ENCODE assay signal across 1 cellular context in the genomic region with DNA sequence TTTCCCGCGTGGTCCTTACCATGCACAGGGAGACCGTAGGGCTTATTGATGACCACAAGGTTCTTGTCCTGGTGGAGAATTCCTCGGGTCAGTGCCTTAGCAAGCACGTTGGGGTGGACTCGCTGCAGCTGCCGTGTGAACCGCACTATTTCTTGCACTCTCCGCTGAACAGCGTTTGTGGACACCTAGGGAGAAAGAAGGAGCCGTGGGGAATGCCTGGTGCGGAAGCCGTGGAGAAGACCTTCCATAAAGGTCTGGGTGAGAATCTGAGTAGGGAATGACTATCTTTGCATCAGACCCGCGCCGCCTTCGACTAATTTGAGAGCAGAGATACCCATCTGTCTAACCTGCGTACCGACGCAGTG.
TF ChIP-seq lines count a peak whose summit lies in the region.

No MANE protein-coding gene starts in this region.

TF ChIP-seq in HCT116, 20 proteins besides CTCF, POLR2A, EP300 and RAD21 (continued from another document):
- TF ChIP-seq, protein P1, sequence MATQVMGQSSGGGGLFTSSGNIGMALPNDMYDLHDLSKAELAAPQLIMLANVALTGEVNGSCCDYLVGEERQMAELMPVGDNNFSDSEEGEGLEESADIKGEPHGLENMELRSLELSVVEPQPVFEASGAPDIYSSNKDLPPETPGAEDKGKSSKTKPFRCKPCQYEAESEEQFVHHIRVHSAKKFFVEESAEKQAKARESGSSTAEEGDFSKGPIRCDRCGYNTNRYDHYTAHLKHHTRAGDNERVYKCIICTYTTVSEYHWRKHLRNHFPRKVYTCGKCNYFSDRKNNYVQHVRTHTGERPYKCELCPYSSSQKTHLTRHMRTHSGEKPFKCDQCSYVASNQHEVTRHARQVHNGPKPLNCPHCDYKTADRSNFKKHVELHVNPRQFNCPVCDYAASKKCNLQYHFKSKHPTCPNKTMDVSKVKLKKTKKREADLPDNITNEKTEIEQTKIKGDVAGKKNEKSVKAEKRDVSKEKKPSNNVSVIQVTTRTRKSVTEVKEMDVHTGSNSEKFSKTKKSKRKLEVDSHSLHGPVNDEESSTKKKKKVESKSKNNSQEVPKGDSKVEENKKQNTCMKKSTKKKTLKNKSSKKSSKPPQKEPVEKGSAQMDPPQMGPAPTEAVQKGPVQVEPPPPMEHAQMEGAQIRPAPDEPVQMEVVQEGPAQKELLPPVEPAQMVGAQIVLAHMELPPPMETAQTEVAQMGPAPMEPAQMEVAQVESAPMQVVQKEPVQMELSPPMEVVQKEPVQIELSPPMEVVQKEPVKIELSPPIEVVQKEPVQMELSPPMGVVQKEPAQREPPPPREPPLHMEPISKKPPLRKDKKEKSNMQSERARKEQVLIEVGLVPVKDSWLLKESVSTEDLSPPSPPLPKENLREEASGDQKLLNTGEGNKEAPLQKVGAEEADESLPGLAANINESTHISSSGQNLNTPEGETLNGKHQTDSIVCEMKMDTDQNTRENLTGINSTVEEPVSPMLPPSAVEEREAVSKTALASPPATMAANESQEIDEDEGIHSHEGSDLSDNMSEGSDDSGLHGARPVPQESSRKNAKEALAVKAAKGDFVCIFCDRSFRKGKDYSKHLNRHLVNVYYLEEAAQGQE (IDR thresholded peaks at IDR 0.05; ENCODE audit: low read depth): no peak
- TF ChIP-seq EZH2phosphoT487 (IDR thresholded peaks at IDR 0.05; ENCODE audit: borderline replicate concordance) (no peak), YY1 (IDR thresholded peaks at IDR 0.05; ENCODE audit: extremely low read depth, insufficient replicate concordance, low read depth, low read length) (no peak), TCF7L2 (IDR thresholded peaks at IDR 0.05; ENCODE audit: borderline replicate concordance, extremely low read depth, insufficient read depth, insufficient read length) (no peak), ZNF274 (IDR thresholded peaks at IDR 0.05; ENCODE audit: low read depth, low read length) (no peak), ZFX (IDR thresholded peaks at IDR 0.05) (no peak), FOSL1 (IDR thresholded peaks at IDR 0.05; ENCODE audit: low read depth) (no peak)
